8 cellular contexts compared by ENCODE assay signal in the genomic region with DNA sequence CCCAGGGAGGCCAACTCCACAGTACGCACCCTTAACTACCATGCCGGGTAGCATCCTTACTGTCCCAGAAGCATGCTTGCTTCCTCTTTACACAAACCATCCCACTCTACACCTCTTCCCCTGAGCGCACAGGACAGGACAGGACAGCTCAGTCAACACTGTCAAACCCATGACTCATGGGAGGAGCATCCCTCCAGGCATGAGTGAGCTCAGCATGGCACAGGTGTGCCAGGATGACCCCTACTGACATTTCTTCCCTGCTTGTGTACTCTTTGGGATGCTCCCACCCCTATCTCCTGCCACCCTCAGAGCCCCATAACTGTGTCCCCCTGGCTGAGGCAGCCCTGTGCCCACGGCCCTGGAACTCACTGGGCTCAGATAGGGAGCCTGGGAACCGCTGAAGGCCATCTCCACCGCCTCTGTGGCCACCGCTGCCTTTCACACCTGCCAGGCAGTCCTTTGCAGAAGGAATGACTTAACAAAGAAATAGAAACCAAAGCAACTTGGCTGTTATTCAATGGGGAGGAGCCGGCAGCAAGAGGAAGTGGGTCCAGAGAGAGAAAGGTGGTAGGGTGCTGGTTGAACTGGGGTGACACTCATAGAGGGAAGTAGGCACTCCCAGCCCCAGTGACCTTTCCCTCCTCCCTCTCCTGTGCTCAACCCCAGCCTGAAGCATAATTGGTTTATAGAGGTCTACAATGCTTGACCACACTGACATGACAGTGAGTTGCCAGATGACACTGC.
DNase-seq lines count a peak whose midpoint lies in the region; ATAC-seq and TF ChIP-seq lines count a peak whose summit lies in the region.
"Not testable (repeated sequence)": the region's sequence is repeated elsewhere in the genome, so short reads cannot be mapped to it uniquely, and the experiment has no call there.

No MANE protein-coding gene starts in this region.

- not testable (repeated sequence) for H3K27me3 Mint-ChIP-seq in activated CD4-positive, alpha-beta T cell treated with anti-CD3 and anti-CD28 coated beads, Interleukin-2, amount 10 ng/mL, durations not matched to agents 7 days and 5 days; stimulated activated naive B cell treated with anti-CD40 and anti-IgM and Interleukin-4, amounts not matched to agents 10 μg/mL and 1 μg/mL and 100 μg/mL, for 72 hours

- POLR2A ChIA-PET in activated CD4-positive, alpha-beta T cell treated with anti-CD3 and anti-CD28 coated beads, Interleukin-2, amount 10 ng/mL, durations not matched to agents 7 days and 5 days (lab: Charles Lee): not testable (repeated sequence)

- peaks cover 45% of the 10 kb centered on the region for H3K4me1 Mint-ChIP-seq in activated CD4-positive, alpha-beta T cell treated with anti-CD3 and anti-CD28 coated beads, Interleukin-2, amount 10 ng/mL, durations not matched to agents 7 days and 5 days
- peaks cover 6 to 23% of the 10 kb centered on the region in 2 donors for H3K4me1 Mint-ChIP-seq in stimulated activated naive B cell treated with anti-CD40 and anti-IgM and Interleukin-4, amounts not matched to agents 10 μg/mL and 1 μg/mL and 100 μg/mL, for 72 hours

- not testable (repeated sequence) for H3K9me3 Mint-ChIP-seq in activated CD4-positive, alpha-beta T cell treated with anti-CD3 and anti-CD28 coated beads, Interleukin-2, amount 10 ng/mL, durations not matched to agents 7 days and 5 days; stimulated activated naive B cell treated with anti-CD40 and anti-IgM and Interleukin-4, amounts not matched to agents 10 μg/mL and 1 μg/mL and 100 μg/mL, for 72 hours

- peak; percentile 83 for DNase-seq in GM12865 (ENCODE audit: low read depth)
- DNase-seq in NOMO-1 treated with DMSO at 0.1 percent for 48 hours (lab: John Stamatoyannopoulos, UW; ENCODE audit: unreplicated experiment): peak; percentile 79
- peak; percentile 58 for DNase-seq in activated CD4-positive, alpha-beta T cell treated with anti-CD3 and anti-CD28 coated beads, Interleukin-2, amount 10 ng/mL, durations not matched to agents 7 days and 5 days
- peak; percentile 46 for DNase-seq in stimulated activated naive B cell treated with anti-CD40 and anti-IgM and Interleukin-4, amounts not matched to agents 10 μg/mL and 1 μg/mL and 100 μg/mL, for 72 hours

- peak overlapping the region; percentile 98 for H3K27ac Mint-ChIP-seq in activated CD4-positive, alpha-beta T cell treated with anti-CD3 and anti-CD28 coated beads, Interleukin-2, amount 10 ng/mL, durations not matched to agents 7 days and 5 days
- peak overlapping the region; percentile 93 for H3K27ac Mint-ChIP-seq in stimulated activated naive B cell treated with anti-CD40 and anti-IgM and Interleukin-4, amounts not matched to agents 10 μg/mL and 1 μg/mL and 100 μg/mL, for 72 hours

- CTCF ChIA-PET in activated CD4-positive, alpha-beta T cell treated with anti-CD3 and anti-CD28 coated beads, Interleukin-2, amount 10 ng/mL, durations not matched to agents 7 days and 5 days (lab: Charles Lee): not testable (repeated sequence)

- peak overlapping the region; percentile 96 for H3K4me3 Mint-ChIP-seq in activated CD4-positive, alpha-beta T cell treated with anti-CD3 and anti-CD28 coated beads, Interleukin-2, amount 10 ng/mL, durations not matched to agents 7 days and 5 days
- peak overlapping the region; percentile 74 to 86 for H3K4me3 Mint-ChIP-seq in stimulated activated naive B cell treated with anti-CD40 and anti-IgM and Interleukin-4, amounts not matched to agents 10 μg/mL and 1 μg/mL and 100 μg/mL, for 72 hours

- peak; percentile 92 for ATAC-seq in GM19438 (IDR thresholded peaks at IDR 0.05; ENCODE audit: low read depth, unreplicated experiment)
- peak; percentile 83 for ATAC-seq in HG02763 (IDR thresholded peaks at IDR 0.05; ENCODE audit: unreplicated experiment)
- peak; percentile 85 for ATAC-seq in HG03442 (IDR thresholded peaks at IDR 0.05; ENCODE audit: unreplicated experiment)
- ATAC-seq in esophagus mucosa: peak; percentile 93
- ATAC-seq in stimulated activated naive B cell treated with anti-CD40 and anti-IgM and Interleukin-4, amounts not matched to agents 10 μg/mL and 1 μg/mL and 100 μg/mL, for 72 hours (replicated peaks): peak; percentile 97 to 99

- not testable (repeated sequence) for H3K36me3 Mint-ChIP-seq in activated CD4-positive, alpha-beta T cell treated with anti-CD3 and anti-CD28 coated beads, Interleukin-2, amount 10 ng/mL, durations not matched to agents 7 days and 5 days (ENCODE audit: low read depth); stimulated activated naive B cell treated with anti-CD40 and anti-IgM and Interleukin-4, amounts not matched to agents 10 μg/mL and 1 μg/mL and 100 μg/mL, for 72 hours

- TF ChIP-seq CTCF in GM12865 (IDR thresholded peaks at IDR 0.05; ENCODE audit: insufficient read depth, low read depth, low read length, missing control alignments): not testable (repeated sequence)

- peak overlapping the region; percentile 71 for H3K4me3 ChIP-seq in GM12865 (ENCODE audit: low read depth, low read length)

Comparison
In these comparisons a context has a peak if more than half of its experiments do, and no peak if none do; other contexts are left out.
1. Peak in every context shown above with its lines: DNase-seq, ATAC-seq and H3K4me3 ChIP-seq.